In the genomic region with DNA sequence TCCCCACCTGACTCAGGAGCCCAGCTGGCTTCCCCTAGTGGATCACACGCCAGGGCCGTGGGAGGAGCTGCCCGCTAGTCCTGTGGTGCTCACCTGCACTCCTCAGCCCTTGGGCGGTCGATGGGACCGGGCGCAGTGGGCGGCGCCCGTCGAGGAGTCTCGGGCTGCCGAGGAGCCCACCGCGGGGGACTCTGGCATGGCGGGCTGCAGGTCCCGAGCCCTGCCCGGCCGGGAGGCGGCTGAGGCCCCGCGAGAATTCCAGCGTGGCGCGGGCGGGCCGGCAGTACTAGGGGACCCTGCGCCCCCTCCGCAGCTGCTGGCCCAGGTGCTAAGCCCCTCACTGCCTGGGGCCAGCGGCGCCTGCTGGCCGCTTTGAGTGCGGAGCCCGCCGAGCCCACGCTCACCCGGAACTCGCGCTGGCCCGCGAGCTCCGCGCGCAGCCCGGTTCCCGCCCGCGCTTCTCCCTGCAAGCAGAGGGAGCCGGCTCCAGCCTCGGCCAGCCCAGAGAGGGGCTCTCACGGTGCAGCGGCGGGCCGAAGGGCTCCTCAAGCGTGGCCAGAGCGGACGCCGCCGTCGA, we compare ENCODE assay signal across 1 cellular context.
TF ChIP-seq lines count a peak whose summit lies in the region.

No MANE protein-coding gene starts in this region.

TF ChIP-seq in K562, 482 proteins besides CTCF, POLR2A, EP300 and RAD21:
- TF ChIP-seq STAT5A (IDR thresholded peaks at IDR 0.05; ENCODE audit: borderline replicate concordance, low read length) = no peak
- TF ChIP-seq, protein P1, sequence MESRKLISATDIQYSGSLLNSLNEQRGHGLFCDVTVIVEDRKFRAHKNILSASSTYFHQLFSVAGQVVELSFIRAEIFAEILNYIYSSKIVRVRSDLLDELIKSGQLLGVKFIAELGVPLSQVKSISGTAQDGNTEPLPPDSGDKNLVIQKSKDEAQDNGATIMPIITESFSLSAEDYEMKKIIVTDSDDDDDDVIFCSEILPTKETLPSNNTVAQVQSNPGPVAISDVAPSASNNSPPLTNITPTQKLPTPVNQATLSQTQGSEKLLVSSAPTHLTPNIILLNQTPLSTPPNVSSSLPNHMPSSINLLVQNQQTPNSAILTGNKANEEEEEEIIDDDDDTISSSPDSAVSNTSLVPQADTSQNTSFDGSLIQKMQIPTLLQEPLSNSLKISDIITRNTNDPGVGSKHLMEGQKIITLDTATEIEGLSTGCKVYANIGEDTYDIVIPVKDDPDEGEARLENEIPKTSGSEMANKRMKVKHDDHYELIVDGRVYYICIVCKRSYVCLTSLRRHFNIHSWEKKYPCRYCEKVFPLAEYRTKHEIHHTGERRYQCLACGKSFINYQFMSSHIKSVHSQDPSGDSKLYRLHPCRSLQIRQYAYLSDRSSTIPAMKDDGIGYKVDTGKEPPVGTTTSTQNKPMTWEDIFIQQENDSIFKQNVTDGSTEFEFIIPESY (CRISPR knock-in tag; IDR thresholded peaks at IDR 0.05) = peak; percentile 62
- 0 out of 2 replicates have a peak, but pooled peaks have one; percentile 21 for TF ChIP-seq POLR2G (IDR thresholded peaks at IDR 0.05; ENCODE audit: low read depth, low read length)
- no peak for TF ChIP-seq RCOR1 (IDR thresholded peaks at IDR 0.05; ENCODE audit: borderline replicate concordance in 1 of 2, low read depth in 2 of 2, low read length in 2 of 2)
- no peak for TF ChIP-seq NFE2 (IDR thresholded peaks at IDR 0.05; ENCODE audit: low read depth)
- TF ChIP-seq, protein P2, sequence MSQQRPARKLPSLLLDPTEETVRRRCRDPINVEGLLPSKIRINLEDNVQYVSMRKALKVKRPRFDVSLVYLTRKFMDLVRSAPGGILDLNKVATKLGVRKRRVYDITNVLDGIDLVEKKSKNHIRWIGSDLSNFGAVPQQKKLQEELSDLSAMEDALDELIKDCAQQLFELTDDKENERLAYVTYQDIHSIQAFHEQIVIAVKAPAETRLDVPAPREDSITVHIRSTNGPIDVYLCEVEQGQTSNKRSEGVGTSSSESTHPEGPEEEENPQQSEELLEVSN (IDR thresholded peaks at IDR 0.05; ENCODE audit: borderline replicate concordance in 1 of 2, extremely low read depth in 1 of 2, insufficient read depth in 1 of 2, insufficient read length in 1 of 2, low read depth in 1 of 2, low read length in 1 of 2, poor library complexity in 1 of 2, severe bottlenecking in 1 of 2) = peak in 1 of 2 experiments; percentile 50
- TF ChIP-seq MGA (IDR thresholded peaks at IDR 0.05) = 0 out of 2 replicates have a peak, but pooled peaks have one; percentile 27
- TF ChIP-seq, protein P3, sequence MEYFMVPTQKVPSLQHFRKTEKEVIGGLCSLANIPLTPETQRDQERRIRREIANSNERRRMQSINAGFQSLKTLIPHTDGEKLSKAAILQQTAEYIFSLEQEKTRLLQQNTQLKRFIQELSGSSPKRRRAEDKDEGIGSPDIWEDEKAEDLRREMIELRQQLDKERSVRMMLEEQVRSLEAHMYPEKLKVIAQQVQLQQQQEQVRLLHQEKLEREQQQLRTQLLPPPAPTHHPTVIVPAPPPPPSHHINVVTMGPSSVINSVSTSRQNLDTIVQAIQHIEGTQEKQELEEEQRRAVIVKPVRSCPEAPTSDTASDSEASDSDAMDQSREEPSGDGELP (CRISPR knock-in tag; IDR thresholded peaks at IDR 0.05; ENCODE audit: borderline replicate concordance) = 0 out of 2 replicates have a peak, but pooled peaks have one; percentile 11
- TF ChIP-seq, protein P4, sequence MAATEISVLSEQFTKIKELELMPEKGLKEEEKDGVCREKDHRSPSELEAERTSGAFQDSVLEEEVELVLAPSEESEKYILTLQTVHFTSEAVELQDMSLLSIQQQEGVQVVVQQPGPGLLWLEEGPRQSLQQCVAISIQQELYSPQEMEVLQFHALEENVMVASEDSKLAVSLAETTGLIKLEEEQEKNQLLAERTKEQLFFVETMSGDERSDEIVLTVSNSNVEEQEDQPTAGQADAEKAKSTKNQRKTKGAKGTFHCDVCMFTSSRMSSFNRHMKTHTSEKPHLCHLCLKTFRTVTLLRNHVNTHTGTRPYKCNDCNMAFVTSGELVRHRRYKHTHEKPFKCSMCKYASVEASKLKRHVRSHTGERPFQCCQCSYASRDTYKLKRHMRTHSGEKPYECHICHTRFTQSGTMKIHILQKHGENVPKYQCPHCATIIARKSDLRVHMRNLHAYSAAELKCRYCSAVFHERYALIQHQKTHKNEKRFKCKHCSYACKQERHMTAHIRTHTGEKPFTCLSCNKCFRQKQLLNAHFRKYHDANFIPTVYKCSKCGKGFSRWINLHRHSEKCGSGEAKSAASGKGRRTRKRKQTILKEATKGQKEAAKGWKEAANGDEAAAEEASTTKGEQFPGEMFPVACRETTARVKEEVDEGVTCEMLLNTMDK (IDR thresholded peaks at IDR 0.05; ENCODE audit: borderline replicate concordance, insufficient read depth, low read depth, low read length, poor library complexity, severe bottlenecking) = no peak
